Comparison of ENCODE assay signal across 15 cellular contexts in the genomic region with DNA sequence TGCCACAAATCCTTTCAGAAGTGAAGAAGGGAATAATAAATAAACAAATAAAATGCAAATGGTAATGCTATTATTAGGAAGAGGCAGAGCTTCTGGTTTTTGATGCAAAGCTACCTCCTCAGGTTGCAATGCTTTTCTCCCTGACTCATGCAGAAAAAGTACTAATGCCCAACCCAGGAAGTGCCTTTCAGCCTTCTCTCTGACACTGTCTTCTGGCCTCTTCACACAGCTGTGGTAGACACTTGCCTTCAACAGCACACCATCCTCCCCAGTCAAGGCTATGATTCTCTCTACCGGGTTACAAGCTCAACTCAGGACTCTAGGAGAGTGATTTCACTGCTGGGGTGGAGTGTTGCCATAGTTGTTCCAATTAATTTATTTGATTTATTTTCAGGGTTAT. TPM values are rescaled to one million over a fixed set of nuclear protein-coding genes. Genes with fewer than 3 reads are reported as not detected.
DNase-seq lines count a peak whose midpoint lies in the region; ATAC-seq and TF ChIP-seq lines count a peak whose summit lies in the region.
"Had no signal": no experiment of that assay in that cellular context is flagged by ENCODE, and none has a peak within 500 bp of the region (broad histone marks: within the 10 kb centered on the region; RNA-seq: fewer than 3 reads in every experiment).

No MANE protein-coding gene starts in this region.

- ATAC-seq in DND-41 (ENCODE audit: insufficient read depth, low read depth) (peak; percentile 62), HG02588 (IDR thresholded peaks at IDR 0.05; ENCODE audit: unreplicated experiment) (peak; percentile 40), HG03175 (IDR thresholded peaks at IDR 0.05; ENCODE audit: unreplicated experiment) (no peak)
- ATAC-seq: gastroesophageal sphincter had no signal

- H4K20me1 ChIP-seq in DND-41 (ENCODE audit: insufficient read depth, low read length) (no peaks in the 10 kb centered on the region), SK-N-SH (ENCODE audit: insufficient read depth) (no peaks in the 10 kb centered on the region)

- H3K36me3 ChIP-seq in DND-41 (ENCODE audit: insufficient read depth, low read length) (no peaks in the 10 kb centered on the region), SK-N-SH (replicated peaks in 1 of 2; ENCODE audit: control insufficient read depth in 1 of 2, insufficient read depth in 2 of 2, low read length in 1 of 2) (no peaks in the 10 kb centered on the region)
- H3K36me3 ChIP-seq: gastroesophageal sphincter had no signal

- TF ChIP-seq CTCF in DND-41 (IDR thresholded peaks at IDR 0.05; ENCODE audit: borderline replicate concordance, extremely low read depth, low read length, poor library complexity, severe bottlenecking) (no peak), SK-N-SH (IDR thresholded peaks at IDR 0.05) (no peak), fibroblast of villous mesenchyme (IDR thresholded peaks at IDR 0.05; ENCODE audit: insufficient read depth, low read depth, low read length) (no peak)

- WGBS in SK-N-SH (ENCODE audit: low lambda C conversion rate): 60% methylated on average over 1 of the region's 1 CpG

- H3K27ac ChIP-seq in DND-41 (ENCODE audit: low read length) (no peak overlapping the region), SK-N-SH (ENCODE audit: low read depth in 2 of 2, low read length in 1 of 2) (peak overlapping the region in 1 of 2 experiments; percentile 28; a peak in 2 of 4 replicates)

- POLR2A ChIA-PET in SK-N-SH (lab: Yijun Ruan, JAX): no interaction called here

- no peak for TF ChIP-seq RAD21 in SK-N-SH (IDR thresholded peaks at IDR 0.05; ENCODE audit: low read length)

- H3K4me2 ChIP-seq in DND-41 (ENCODE audit: insufficient read depth, low read length) (no peak overlapping the region), SK-N-SH (no peak overlapping the region)

- H3K9me3 ChIP-seq in DND-41 (ENCODE audit: insufficient read depth, low read length, severe bottlenecking) (peaks cover 7% of the 10 kb centered on the region), SK-N-SH (no peaks in the 10 kb centered on the region)
- H3K9me3 ChIP-seq: gastroesophageal sphincter had no signal

- no peak for TF ChIP-seq EP300 in SK-N-SH (IDR thresholded peaks at IDR 0.05; ENCODE audit: borderline replicate concordance in 1 of 2, low read depth in 1 of 2, low read length in 1 of 2)

- H2AFZ ChIP-seq in DND-41 (ENCODE audit: low read depth, low read length) (no peak overlapping the region), SK-N-SH (ENCODE audit: low read depth) (no peak overlapping the region)

- DNase-seq in DND-41: peak; percentile 5
- no peak for DNase-seq in SK-N-SH
- peak; percentile 56 for DNase-seq in fibroblast of villous mesenchyme (ENCODE audit: low read depth)
- DNase-seq in GDM1 (lab: John Stamatoyannopoulos, UW): no peak
- DNase-seq in midbrain (lab: John Stamatoyannopoulos, UW): no peak
- no peak for DNase-seq in HT-29 (ENCODE audit: low spot score)
- DNase-seq: activated CD4-positive, alpha-beta T cell treated with anti-CD3 and anti-CD28 coated beads for 48 hours; activated gamma-delta T cell treated with Interleukin-2 at 50 U/mL for 16 hours; NCI-H1105; NCI-H510A treated with DMSO at 0.1 percent for 48 hours; stimulated activated CD4-positive, alpha-beta T cell treated with anti-CD3 and anti-CD28 coated beads, Interleukin-12 subunit alpha, Interleukin-12 subunit beta, amount 100 ng/mL, for 4 hours had no signal

- H3K4me1 ChIP-seq in DND-41 (ENCODE audit: insufficient read depth, low read length): no peaks in the 10 kb centered on the region
- no peaks in the 10 kb centered on the region; a peak in 1 of 4 replicates for H3K4me1 ChIP-seq in SK-N-SH (ENCODE audit: control insufficient read depth in 1 of 2, insufficient read depth in 2 of 2, low read depth in 1 of 2, low read length in 1 of 2)

- CTCF ChIA-PET in SK-N-SH (lab: Yijun Ruan, JAX): interaction anchor here (2.2 kb wide), 1 partner anchor 31 kb away, joined by 8 read pairs; no protein-coding TSS in a partner anchor

- no peaks in the 10 kb centered on the region for H3K79me2 ChIP-seq in DND-41 (ENCODE audit: insufficient read depth, low read length)
- no peaks in the 10 kb centered on the region for H3K79me2 ChIP-seq in SK-N-SH (ENCODE audit: insufficient read depth)

- no peaks in the 10 kb centered on the region for H3K27me3 ChIP-seq in DND-41 (ENCODE audit: insufficient read depth, low read length, poor library complexity)
- H3K27me3 ChIP-seq in SK-N-SH (ENCODE audit: insufficient read depth): no peaks in the 10 kb centered on the region
- H3K27me3 ChIP-seq: gastroesophageal sphincter had no signal

- H3K4me3 ChIP-seq in DND-41 (ENCODE audit: low read depth in 1 of 2, low read length in 2 of 2) (no peak overlapping the region), SK-N-SH (ENCODE audit: low read depth in 2 of 2, low read length in 1 of 2) (no peak overlapping the region), fibroblast of villous mesenchyme (ENCODE audit: low read depth, low read length) (no peak overlapping the region)
- H3K4me3 ChIP-seq: gastroesophageal sphincter had no signal

- H3K9ac ChIP-seq in DND-41 (ENCODE audit: low read depth, low read length) (no peak overlapping the region), SK-N-SH (no peak overlapping the region)

- H3K9me2 ChIP-seq in SK-N-SH: no peaks in the 10 kb centered on the region

- peaks cover 7% of the 10 kb centered on the region for H3F3A ChIP-seq in SK-N-SH (replicated peaks; ENCODE audit: insufficient read depth)

TF ChIP-seq in SK-N-SH, 30 proteins besides CTCF, POLR2A, EP300 and RAD21:
- no peak for TF ChIP-seq MEF2A (IDR thresholded peaks at IDR 0.05; ENCODE audit: borderline replicate concordance, low read depth)
- TF ChIP-seq ELF1 (IDR thresholded peaks at IDR 0.05): 0 out of 2 replicates have a peak, but pooled peaks have one; percentile 48
- TF ChIP-seq SIN3A (IDR thresholded peaks at IDR 0.05; ENCODE audit: borderline replicate concordance, low read depth, low read length): no peak
- TF ChIP-seq GATA2 (CRISPR knock-in tag; IDR thresholded peaks at IDR 0.05): no peak
- TF ChIP-seq YY1 (IDR thresholded peaks at IDR 0.05; ENCODE audit: low read depth): no peak
- peak; percentile 12; the same call in 1 of the 2 replicates for TF ChIP-seq FOSL2 (IDR thresholded peaks at IDR 0.05; ENCODE audit: borderline replicate concordance, low read depth)
- no peak for TF ChIP-seq CHD2 (IDR thresholded peaks at IDR 0.05; ENCODE audit: low read length, partially characterized antibody)

RNA-seq across cellular contexts. Expression of a gene that starts 27.3 kb away (rescaled TPM):
- polyA plus RNA-seq in SK-N-SH (2012; rRNA removed): 4.7 and 6.5 TPM in 2 replicates
- 4.0 and 5.5 TPM in 2 replicates for polyA plus RNA-seq in SK-N-SH (2012; cell fraction: cytosol; rRNA removed)
- polyA plus RNA-seq in SK-N-SH (2012; cell fraction: nucleus; rRNA removed): 4.0 and 5.4 TPM in 2 replicates
- total RNA-seq in fibroblast of villous mesenchyme: 4.7 and 8.4 TPM in 2 replicates
- total RNA-seq in HT-29 (2014; rRNA removed; shearing (Covaris generic)): not detected in 2 replicates
- total RNA-seq: neural crest cell had no signal

Comparison
In these comparisons a context has a peak if more than half of its experiments do, and no peak if none do; other contexts are left out.
1. DNase-seq: peak in DND-41 (single experiment) and fibroblast of villous mesenchyme (single experiment); none in SK-N-SH (single experiment), GDM1 (single experiment), midbrain (single experiment) and HT-29 (single experiment).